8 cellular contexts compared by ENCODE assay signal in the genomic region with DNA sequence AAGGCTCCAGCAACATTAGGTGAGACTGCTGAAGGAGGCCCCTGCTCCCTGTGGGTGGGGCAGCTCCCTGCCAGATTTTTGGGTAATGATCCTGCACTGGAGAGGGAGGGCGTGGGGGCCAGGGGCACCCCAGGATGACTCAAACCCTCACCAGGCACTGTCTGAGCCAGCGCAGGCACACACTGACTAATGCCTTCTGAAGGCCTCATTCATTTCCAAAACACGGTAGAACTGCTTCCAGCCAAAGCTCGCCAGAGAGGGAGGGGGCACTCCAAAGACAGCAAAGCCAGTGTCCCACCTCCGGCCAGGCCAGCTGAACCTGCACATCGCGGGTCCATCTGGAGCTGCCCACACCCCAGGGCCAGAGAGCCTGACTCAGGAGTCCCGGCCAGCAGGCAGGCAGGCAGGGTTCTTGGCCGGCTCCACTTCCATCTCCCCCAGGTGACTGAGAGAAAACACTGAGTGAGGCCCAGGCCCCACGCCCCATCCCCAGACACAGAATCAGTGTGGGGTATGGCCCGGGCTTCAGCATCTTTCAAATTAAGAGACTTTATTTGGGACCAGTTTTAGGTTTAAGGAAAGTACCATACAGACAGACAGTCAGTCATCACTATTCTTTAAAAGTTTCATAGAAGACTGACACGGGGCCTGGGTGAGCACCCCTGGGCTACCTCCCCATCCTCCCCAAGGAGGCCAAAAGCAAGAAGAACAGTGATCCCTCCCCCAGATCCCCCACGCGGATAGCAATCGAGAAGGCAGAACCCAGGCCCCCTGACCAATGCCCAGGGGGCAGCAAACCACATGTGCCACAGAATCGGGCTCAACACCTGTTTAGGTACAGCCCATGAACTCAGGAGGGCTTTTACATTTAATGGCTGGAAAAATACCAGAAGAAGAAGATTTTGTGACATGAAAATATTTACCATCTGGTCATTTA. TPM values are rescaled to one million over a fixed set of nuclear protein-coding genes. Genes with fewer than 3 reads are reported as not detected.
DNase-seq lines count a peak whose midpoint lies in the region; ATAC-seq and TF ChIP-seq lines count a peak whose summit lies in the region.

No MANE protein-coding gene starts in this region.

- peaks cover 9% of the 10 kb centered on the region for H3K4me1 Mint-ChIP-seq in neural crest cell

- DNase-seq in HFF-Myc (ENCODE audit: extremely low read depth, low read depth) (no peak), dermis blood vessel endothelial cell (peak; percentile 53), neural crest cell (ENCODE audit: low read depth, low spot score) (no peak), GM10266 (ENCODE audit: extremely low spot score) (no peak)
- DNase-seq in activated CD4-positive, alpha-beta T cell treated with anti-CD3 and anti-CD28 coated beads for 24 hours (ENCODE audit: low read depth in 2 of 2): peak; percentile 74 to 76

- TF ChIP-seq CTCF in HFF-Myc (IDR thresholded peaks at IDR 0.05; ENCODE audit: low read depth, low read length, missing control alignments) (no peak), neural crest cell (conservative IDR thresholded peaks at IDR 0.05) (no peak), GM10266 (IDR thresholded peaks at IDR 0.05; ENCODE audit: control insufficient read depth, insufficient read depth, low read depth, missing control alignments) (no peak)

- peak overlapping the region; percentile 79 for H3K4me3 ChIP-seq in HFF-Myc (replicated peaks; ENCODE audit: low read depth, low read length)
- H3K4me3 ChIP-seq in urinary bladder (ENCODE audit: low read depth, low read length): peak overlapping the region; percentile 77

- ATAC-seq in GM19463 (IDR thresholded peaks at IDR 0.05; ENCODE audit: unreplicated experiment): no peak
- no peak for ATAC-seq in HG03432 (IDR thresholded peaks at IDR 0.05; ENCODE audit: unreplicated experiment)

- H3K9me3 Mint-ChIP-seq in neural crest cell: no peaks in the 10 kb centered on the region

- WGBS in urinary bladder: 51% methylated on average over 16 of the region's 16 CpGs

- no peaks in the 10 kb centered on the region for H3K36me3 Mint-ChIP-seq in neural crest cell (ENCODE audit: low read depth)

- H3K27me3 Mint-ChIP-seq in neural crest cell (ENCODE audit: low read depth): peaks cover 33% of the 10 kb centered on the region

- peak overlapping the region; percentile 94 for H3K27ac ChIP-seq in urinary bladder (ENCODE audit: low read depth)

- H3K27ac Mint-ChIP-seq in neural crest cell (ENCODE audit: unreplicated experiment): no peak overlapping the region

- no peaks in the 10 kb centered on the region for H3K36me3 ChIP-seq in urinary bladder (ENCODE audit: insufficient read depth)

- H3K4me3 Mint-ChIP-seq in neural crest cell: peak overlapping the region; percentile 74

- H3K4me1 ChIP-seq in urinary bladder (ENCODE audit: insufficient read depth): no peaks in the 10 kb centered on the region

RNA-seq across cellular contexts. Expression of a gene that starts 2.3 kb away (rescaled TPM):
- total RNA-seq in dermis blood vessel endothelial cell (354 and 766 TPM in 2 replicates), neural crest cell (17.8 and 20.7 TPM in 2 replicates), urinary bladder (62.0 TPM)
- 205 TPM for polyA plus RNA-seq in urinary bladder

RNA-seq across cellular contexts. Expression of a gene that starts 20.9 kb away (rescaled TPM):
- total RNA-seq in dermis blood vessel endothelial cell (5.8 and 22.2 TPM in 2 replicates), neural crest cell (79.6 and 79.9 TPM in 2 replicates), urinary bladder (4.0 TPM)
- 1.5 TPM for polyA plus RNA-seq in urinary bladder

RNA-seq across cellular contexts. Expression of a gene that starts 29.0 kb away (rescaled TPM):
- total RNA-seq in dermis blood vessel endothelial cell (100 and 138 TPM in 2 replicates), neural crest cell (114 and 116 TPM in 2 replicates), urinary bladder (28.8 TPM)
- polyA plus RNA-seq in urinary bladder: 167 TPM

Comparison
In these comparisons a context has a peak if more than half of its experiments do, and no peak if none do; other contexts are left out.
1. DNase-seq: peak in activated CD4-positive, alpha-beta T cell treated with anti-CD3 and anti-CD28 coated beads for 24 hours (2 of 2) and dermis blood vessel endothelial cell (single experiment); none in HFF-Myc (single experiment), neural crest cell (single experiment) and GM10266 (single experiment).